In genomic region chr16:88320947-88321634, GRCh38 we compare ENCODE assay signal across 19 cellular contexts.
DNase-seq lines count a peak whose midpoint lies in the region; ATAC-seq lines count a peak whose summit lies in the region.
"Had no signal": no experiment of that assay in that cellular context is flagged by ENCODE, and none has a peak within 500 bp of the region (broad histone marks: within the 10 kb centered on the region; RNA-seq: fewer than 3 reads in every experiment).

No MANE protein-coding gene starts in this region.

- DNase-seq in activated naive CD4-positive, alpha-beta T cell treated with anti-CD3 and anti-CD28 coated beads, Interleukin-2, amount 50 U/mL, for 72 hours (ENCODE audit: low spot score in 2 of 2), result peak in 1 of 2 donors; percentile 17
- no peak for DNase-seq in activated naive CD4-positive, alpha-beta T cell treated with anti-CD3 and anti-CD28 coated beads, Interleukin-2, amount 50 U/mL, for 16 hours
- DNase-seq in H7, result peak; percentile 71
- peak; percentile 6 for DNase-seq in stimulated activated CD4-positive, alpha-beta T cell treated with anti-CD3 and anti-CD28 coated beads, Interleukin-4, amount 100 ng/mL, for 24 hours
- DNase-seq in NK-92 treated with Interleukin-12 subunit alpha and Interleukin-12 subunit beta, amount 100 ng/mL, for 24 hours (lab: John Stamatoyannopoulos, UW), result no peak
- DNase-seq: COR-L47, KG1, NCI-H1417, NCI-H226, nucleus accumbens had no signal

- no peaks in the 10 kb centered on the region for H3K36me3 ChIP-seq in H7 (replicated peaks; ENCODE audit: control insufficient read depth, insufficient read depth, low read length)
- H3K36me3 ChIP-seq: right atrium auricular region had no signal

- H3K4me3 Mint-ChIP-seq in activated T-helper 17 cell treated with anti-CD3 and anti-CD28 coated beads, Interleukin-2, amount 50 U/mL, for 72 hours, result no peak overlapping the region
- H3K4me3 Mint-ChIP-seq: activated naive CD8-positive, alpha-beta T cell; brain; GM23338; T-helper 1 cell treated with Interleukin-12 subunit alpha and Interleukin-12 subunit beta and Interleukin-4 antibody, amounts not matched to agents 30 μg/mL and 1 μg/mL, for 36 hours had no signal

- no peak overlapping the region for H3K4me3 ChIP-seq in H7 (ENCODE audit: insufficient read depth, low read depth, low read length)
- H3K4me3 ChIP-seq: coronary artery, GM23338, right atrium auricular region had no signal

- no peaks in the 10 kb centered on the region for H3K9me3 Mint-ChIP-seq in activated naive CD4-positive, alpha-beta T cell treated with anti-CD3 and anti-CD28 coated beads, Interleukin-2, amount 50 U/mL, for 72 hours
- H3K9me3 Mint-ChIP-seq in activated T-helper 17 cell treated with anti-CD3 and anti-CD28 coated beads, Interleukin-2, amount 50 U/mL, for 72 hours, result no peaks in the 10 kb centered on the region

- ATAC-seq in activated naive CD4-positive, alpha-beta T cell treated with anti-CD3 and anti-CD28 coated beads, Interleukin-2, amount 50 U/mL, for 72 hours, result peak; percentile 29 to 53
- peak; percentile 38 for ATAC-seq in activated T-helper 17 cell treated with anti-CD3 and anti-CD28 coated beads, Interleukin-2, amount 50 U/mL, for 72 hours (replicated peaks)
- no peak for ATAC-seq in HG03108 (IDR thresholded peaks at IDR 0.05; ENCODE audit: unreplicated experiment)
- ATAC-seq: GM23338, left lobe of liver had no signal

- H3K4me1 Mint-ChIP-seq in activated T-helper 17 cell treated with anti-CD3 and anti-CD28 coated beads, Interleukin-2, amount 50 U/mL, for 72 hours, result no peaks in the 10 kb centered on the region
- H3K4me1 Mint-ChIP-seq: GM23338 had no signal

- H3K36me3 Mint-ChIP-seq in activated naive CD4-positive, alpha-beta T cell treated with anti-CD3 and anti-CD28 coated beads, Interleukin-2, amount 50 U/mL, for 72 hours, result no peaks in the 10 kb centered on the region
- no peaks in the 10 kb centered on the region for H3K36me3 Mint-ChIP-seq in activated T-helper 17 cell treated with anti-CD3 and anti-CD28 coated beads, Interleukin-2, amount 50 U/mL, for 72 hours (ENCODE audit: low read depth)
- H3K36me3 Mint-ChIP-seq: activated naive CD8-positive, alpha-beta T cell; brain had no signal

- no peaks in the 10 kb centered on the region for H3K27me3 ChIP-seq in H7 (ENCODE audit: control insufficient read depth, insufficient read depth, low read length)
- H3K27me3 ChIP-seq: right atrium auricular region had no signal

- no peak overlapping the region for H3K27ac Mint-ChIP-seq in activated naive CD4-positive, alpha-beta T cell treated with anti-CD3 and anti-CD28 coated beads, Interleukin-2, amount 50 U/mL, for 72 hours
- no peak overlapping the region for H3K27ac Mint-ChIP-seq in activated T-helper 17 cell treated with anti-CD3 and anti-CD28 coated beads, Interleukin-2, amount 50 U/mL, for 72 hours
- H3K27ac Mint-ChIP-seq: activated naive CD8-positive, alpha-beta T cell; brain; GM23338; T-helper 1 cell treated with Interleukin-12 subunit alpha and Interleukin-12 subunit beta and Interleukin-4 antibody, amounts not matched to agents 30 μg/mL and 1 μg/mL, for 36 hours had no signal

- H3K27me3 Mint-ChIP-seq in activated T-helper 17 cell treated with anti-CD3 and anti-CD28 coated beads, Interleukin-2, amount 50 U/mL, for 72 hours, result peaks cover 5% of the 10 kb centered on the region
- H3K27me3 Mint-ChIP-seq: brain had no signal

Comparison
In these comparisons a context has a peak if more than half of its experiments do, and no peak if none do; other contexts are left out.
1. DNase-seq: peak in H7 (single experiment) and stimulated activated CD4-positive, alpha-beta T cell treated with anti-CD3 and anti-CD28 coated beads, Interleukin-4, amount 100 ng/mL, for 24 hours (single experiment); none in activated naive CD4-positive, alpha-beta T cell treated with anti-CD3 and anti-CD28 coated beads, Interleukin-2, amount 50 U/mL, for 16 hours (single experiment) and NK-92 treated with Interleukin-12 subunit alpha and Interleukin-12 subunit beta, amount 100 ng/mL, for 24 hours (single experiment).